ENCODE assay signal across 10 cellular contexts in genomic region chr6:3383525-3383924, GRCh38.
A peak's percentile ranks its signal among the peaks of the same experiment; 100 is the strongest.
DNase-seq lines count a peak whose midpoint lies in the region; ATAC-seq and TF ChIP-seq lines count a peak whose summit lies in the region.
"Had no signal": no experiment of that assay in that cellular context is flagged by ENCODE, and none has a peak within 500 bp of the region (broad histone marks: within the 10 kb centered on the region; RNA-seq: fewer than 3 reads in every experiment).

No MANE protein-coding gene starts in this region.

- H3K4me3 ChIP-seq in GM06990 (replicated peaks; ENCODE audit: low read depth, low read length) (no peak overlapping the region), dorsolateral prefrontal cortex (no peak overlapping the region), ascending aorta (no peak overlapping the region)
- H3K4me3 ChIP-seq: GM23338 had no signal

- H3K27ac ChIP-seq in dorsolateral prefrontal cortex (peak overlapping the region in 57 of 59 donors; percentile 1 to 99 (median 96)), ascending aorta (no peak overlapping the region)

- intact Hi-C loops in dorsolateral prefrontal cortex (cut with DNase I) = no loop called here
- intact Hi-C loops in ascending aorta (cut with DNase I) = no loop called here

- H3K9me3 ChIP-seq in ascending aorta = no peaks in the 10 kb centered on the region

- H3K4me1 ChIP-seq in ascending aorta = no peaks in the 10 kb centered on the region

- H3K27me3 ChIP-seq in GM06990 (replicated peaks; ENCODE audit: control insufficient read depth, insufficient read depth, low read length) (no peaks in the 10 kb centered on the region; the same call in 1 of the 2 replicates), dorsolateral prefrontal cortex (no peaks in the 10 kb centered on the region), ascending aorta (no peaks in the 10 kb centered on the region)

- no peak for ATAC-seq in GM19351 (IDR thresholded peaks at IDR 0.05; ENCODE audit: unreplicated experiment)
- ATAC-seq: GM23338 had no signal

- TF ChIP-seq CTCF in GM06990 (IDR thresholded peaks at IDR 0.05; ENCODE audit: insufficient read depth, low read length, poor library complexity, severe bottlenecking) = no peak
- TF ChIP-seq CTCF in dorsolateral prefrontal cortex (IDR thresholded peaks at IDR 0.05 in 54 of 56, conservative IDR thresholded peaks at IDR 0.05 in 2 of 56; ENCODE audit: low read depth in 1 of 56, partially characterized antibody in 56 of 56) = no peak
- no peak for TF ChIP-seq CTCF in ascending aorta (IDR thresholded peaks at IDR 0.05)

- no peaks in the 10 kb centered on the region for H3K36me3 ChIP-seq in GM06990 (ENCODE audit: control insufficient read depth, insufficient read depth, low read length)
- no peaks in the 10 kb centered on the region for H3K36me3 ChIP-seq in ascending aorta

- DNase-seq in GM06990 (ENCODE audit: extremely low read depth, insufficient read length) (peak; percentile 78), NCI-H460 (ENCODE audit: extremely low read depth, low read depth) (peak; percentile 29), dorsolateral prefrontal cortex (no peak), pons (ENCODE audit: low spot score) (peak; percentile 77), DMS153 (lab: John Stamatoyannopoulos, UW) (no peak), DMS53 treated with DMSO at 0.1 percent for 48 hours (lab: John Stamatoyannopoulos, UW; ENCODE audit: unreplicated experiment) (no peak), ascending aorta (ENCODE audit: low spot score in 2 of 2) (no peak)
- DNase-seq: posterior cingulate gyrus had no signal

Comparison
In these comparisons a context has a peak if more than half of its experiments do, and no peak if none do; other contexts are left out.
1. DNase-seq: peak in GM06990 (single experiment), NCI-H460 (single experiment) and pons (single experiment); none in dorsolateral prefrontal cortex (0 of 10), DMS153 (single experiment), DMS53 treated with DMSO at 0.1 percent for 48 hours (single experiment) and ascending aorta (0 of 2).
2. H3K27ac ChIP-seq: peak in dorsolateral prefrontal cortex (57 of 59); none in ascending aorta (0 of 2).